Comparison of ENCODE assay signal across 13 cellular contexts in genomic region chrX:153492543-153492942, GRCh38. TPM values are rescaled to one million over a fixed set of nuclear protein-coding genes. Genes with fewer than 3 reads are reported as not detected.
DNase-seq lines count a peak whose midpoint lies in the region; ATAC-seq and TF ChIP-seq lines count a peak whose summit lies in the region.
"Had no signal": no experiment of that assay in that cellular context is flagged by ENCODE, and none has a peak within 500 bp of the region (broad histone marks: within the 10 kb centered on the region; RNA-seq: fewer than 3 reads in every experiment).

No MANE protein-coding gene starts in this region.

- peak overlapping the region in 6 of 11 experiments; percentile 60 to 81 (median 69); a peak in 11 of 22 replicates for H3K27ac ChIP-seq in BLaER1 treated with 17β-estradiol and CSF1 and Interleukin-3, amounts not matched to agents 10 nM and 100 nM
- H3K27ac ChIP-seq in hepatocyte (peak overlapping the region; percentile 80), thoracic aorta (peak overlapping the region; percentile 88 to 89)
- H3K27ac ChIP-seq: A549, GM23248 had no signal

- H3K27ac Mint-ChIP-seq in T-helper 17 cell = peak overlapping the region; percentile 68
- H3K27ac Mint-ChIP-seq: CD4-positive, CD25-positive, alpha-beta regulatory T cell had no signal

- 88% methylated on average over 11 of the region's 12 CpGs for WGBS in hepatocyte (ENCODE audit: low lambda C conversion rate, missing lambda C conversion rate)

- H3K27me3 Mint-ChIP-seq in T-helper 17 cell = no peaks in the 10 kb centered on the region
- H3K27me3 Mint-ChIP-seq: CD4-positive, CD25-positive, alpha-beta regulatory T cell had no signal

- H3K4me3 Mint-ChIP-seq in T-helper 17 cell = no peak overlapping the region
- H3K4me3 Mint-ChIP-seq: CD4-positive, CD25-positive, alpha-beta regulatory T cell had no signal

- H3K9me3 ChIP-seq in BLaER1 treated with 17β-estradiol and CSF1 and Interleukin-3, amounts not matched to agents 10 nM and 100 nM (replicated peaks in 1 of 11) = no peaks in the 10 kb centered on the region
- H3K9me3 ChIP-seq in T-helper 17 cell (ENCODE audit: control insufficient read depth, low read length, poor library complexity, severe bottlenecking) = no peaks in the 10 kb centered on the region
- no peaks in the 10 kb centered on the region for H3K9me3 ChIP-seq in hepatocyte (ENCODE audit: low read depth)
- no peaks in the 10 kb centered on the region for H3K9me3 ChIP-seq in thoracic aorta
- H3K9me3 ChIP-seq: A549 had no signal

- H3K36me3 Mint-ChIP-seq in T-helper 17 cell (ENCODE audit: low read depth) = no peaks in the 10 kb centered on the region
- H3K36me3 Mint-ChIP-seq: CD4-positive, CD25-positive, alpha-beta regulatory T cell had no signal

- no peak overlapping the region for H2AFZ ChIP-seq in hepatocyte
- H2AFZ ChIP-seq: GM23248 had no signal

- no peak overlapping the region; a peak in 1 of 20 replicates for H3K4me3 ChIP-seq in BLaER1 treated with 17β-estradiol and CSF1 and Interleukin-3, amounts not matched to agents 10 nM and 100 nM
- H3K4me3 ChIP-seq in hepatocyte (no peak overlapping the region), thoracic aorta (no peak overlapping the region), foreskin fibroblast (ENCODE audit: low read depth in 1 of 2, low read length in 2 of 2) (no peak overlapping the region)
- H3K4me3 ChIP-seq: A549, GM23248 had no signal

- DNase-seq in T-helper 17 cell (no peak), hepatocyte (ENCODE audit: low spot score) (no peak), thoracic aorta (ENCODE audit: low spot score) (no peak), foreskin fibroblast (no peak), germinal center (ENCODE audit: low spot score) (no peak)
- no peak for DNase-seq in activated CD4-positive, alpha-beta T cell treated with anti-CD3 and anti-CD28 coated beads, Interleukin-2, amount 50 U/mL, for 4 hours
- DNase-seq: CD4-positive, CD25-positive, alpha-beta regulatory T cell; DMS 273 treated with DMSO at 0.1 percent for 48 hours; DMS79; GM23248 had no signal

- no peak for TF ChIP-seq CTCF in hepatocyte (IDR thresholded peaks at IDR 0.05; ENCODE audit: poor library complexity)
- no peak for TF ChIP-seq CTCF in thoracic aorta (IDR thresholded peaks at IDR 0.05)
- no peak for TF ChIP-seq CTCF in foreskin fibroblast (IDR thresholded peaks at IDR 0.05; ENCODE audit: low read depth, low read length)

- H3K79me2 ChIP-seq in hepatocyte = no peaks in the 10 kb centered on the region

- H3K36me3 ChIP-seq in BLaER1 treated with 17β-estradiol and CSF1 and Interleukin-3, amounts not matched to agents 10 nM and 100 nM = no peaks in the 10 kb centered on the region
- H3K36me3 ChIP-seq in hepatocyte (replicated peaks; ENCODE audit: insufficient read depth, low read depth) (no peaks in the 10 kb centered on the region), thoracic aorta (no peaks in the 10 kb centered on the region)

- H3K9me2 ChIP-seq in hepatocyte (replicated peaks; ENCODE audit: insufficient read depth) = no peaks in the 10 kb centered on the region

- ATAC-seq in T-helper 17 cell (no peak), thoracic aorta (ENCODE audit: insufficient number of reproducible peaks, low FRiP score, low read depth) (no peak)

- peak overlapping the region; percentile 7 to 86 (median 76); a peak in 19 of 22 replicates for H3K4me2 ChIP-seq in BLaER1 treated with 17β-estradiol and CSF1 and Interleukin-3, amounts not matched to agents 10 nM and 100 nM
- H3K4me2 ChIP-seq in hepatocyte = no peak overlapping the region
- H3K4me2 ChIP-seq: A549 had no signal

- H3K9ac ChIP-seq in BLaER1 treated with 17β-estradiol and CSF1 and Interleukin-3, amounts not matched to agents 10 nM and 100 nM = peak overlapping the region in 6 of 11 experiments; percentile 30 to 73 (median 56); a peak in 10 of 22 replicates
- H3K9ac ChIP-seq: GM23248 had no signal

- H4K20me1 ChIP-seq in BLaER1 treated with 17β-estradiol and CSF1 and Interleukin-3, amounts not matched to agents 10 nM and 100 nM = peaks cover 0 to 71% (median 0%) of the 10 kb centered on the region in 11 experiments; a peak in 6 of 22 replicates
- no peaks in the 10 kb centered on the region for H4K20me1 ChIP-seq in hepatocyte (ENCODE audit: insufficient read depth, poor library complexity, severe bottlenecking)

- peaks cover 0 to 74% (median 49%) of the 10 kb centered on the region in 11 experiments; a peak in 19 of 22 replicates for H3K27me3 ChIP-seq in BLaER1 treated with 17β-estradiol and CSF1 and Interleukin-3, amounts not matched to agents 10 nM and 100 nM
- H3K27me3 ChIP-seq in hepatocyte = no peaks in the 10 kb centered on the region
- no peaks in the 10 kb centered on the region for H3K27me3 ChIP-seq in thoracic aorta (replicated peaks; ENCODE audit: insufficient read depth)

- peaks cover 36 to 93% (median 88%) of the 10 kb centered on the region in 10 experiments for H3K4me1 ChIP-seq in BLaER1 treated with 17β-estradiol and CSF1 and Interleukin-3, amounts not matched to agents 10 nM and 100 nM
- H3K4me1 ChIP-seq in hepatocyte (ENCODE audit: insufficient read depth) (peaks cover 25% of the 10 kb centered on the region), thoracic aorta (ENCODE audit: control insufficient read depth in 1 of 2, low read depth in 2 of 2) (peaks cover 15 to 66% of the 10 kb centered on the region in 2 donors)

- H3K4me1 Mint-ChIP-seq in T-helper 17 cell = no peaks in the 10 kb centered on the region

RNA-seq across cellular contexts. Expression of gene BGN, which starts 2.2 kb away (rescaled TPM):
- total RNA-seq in T-helper 17 cell = not detected
- 12.5 and 14.5 TPM in 2 replicates for total RNA-seq in hepatocyte
- 27.5 and 35.8 TPM in 2 replicates for polyA plus RNA-seq in hepatocyte
- total RNA-seq in thoracic aorta = 1,000 to 10,000 TPM; 1,777 to 1,907 TPM
- total RNA-seq: CD4-positive, CD25-positive, alpha-beta regulatory T cell had no signal
- polyA plus RNA-seq: CD4-positive, CD25-positive, alpha-beta regulatory T cell had no signal

RNA-seq across cellular contexts. Expression of gene HAUS7, which starts 22.2 kb away (rescaled TPM):
- 10 to 100 TPM; 27.1 to 34.2 TPM for total RNA-seq in T-helper 17 cell
- total RNA-seq in hepatocyte = 6.8 and 17.5 TPM in 2 replicates
- 19.7 and 23.1 TPM in 2 replicates for polyA plus RNA-seq in hepatocyte
- total RNA-seq in thoracic aorta = 100 to 1,000 TPM; 111 TPM

RNA-seq across cellular contexts. Expression of gene ATP2B3, which starts 24.9 kb away (rescaled TPM):
- total RNA-seq in T-helper 17 cell (not detected), hepatocyte (0.12 TPM in 1 of 2 replicates, not detected in the other), thoracic aorta (under 1 TPM; 0.68 to 0.85 TPM)
- polyA plus RNA-seq in hepatocyte = 0.07 and 0.12 TPM in 2 replicates
- total RNA-seq: CD4-positive, CD25-positive, alpha-beta regulatory T cell; GM23248; HT1080 had no signal
- polyA plus RNA-seq: CD4-positive, CD25-positive, alpha-beta regulatory T cell; GM23248 had no signal

RNA-seq across cellular contexts. Expression of gene TREX2, which starts 46.7 kb away (rescaled TPM):
- total RNA-seq in T-helper 17 cell (1 to 10 TPM; 2.0 to 3.3 TPM), hepatocyte (0.60 and 0.76 TPM in 2 replicates), thoracic aorta (10 to 100 TPM; 22.1 to 24.8 TPM)
- 0.81 and 1.3 TPM in 2 replicates for polyA plus RNA-seq in hepatocyte

Comparison
In these comparisons a context has a peak if more than half of its experiments do, and no peak if none do; other contexts are left out.
1. RNA of gene BGN, which starts 2.2 kb away (total RNA-seq): 1,777 to 1,907 TPM in thoracic aorta; 12.5 to 14.5 TPM in hepatocyte and not detected in T-helper 17 cell; every median in the first group is over 100 times any median in the second.
2. Peak in every context shown above with its lines, with median percentiles within 50 percentile points of each other: H3K27ac ChIP-seq.